ENCODE assay signal across 27 cellular contexts in genomic region chr7:137959987-137960386, GRCh38. TPM values are rescaled to one million over a fixed set of nuclear protein-coding genes. Genes with fewer than 3 reads are reported as not detected.
DNase-seq lines count a peak whose midpoint lies in the region; ATAC-seq, FAIRE-seq and TF ChIP-seq lines count a peak whose summit lies in the region.
"Had no signal": no experiment of that assay in that cellular context is flagged by ENCODE, and none has a peak within 500 bp of the region (broad histone marks: within the 10 kb centered on the region; RNA-seq: fewer than 3 reads in every experiment).

No MANE protein-coding gene starts in this region.

- H3K4me1 ChIP-seq in HepG2 (ENCODE audit: insufficient read depth, low read length) (peaks cover 89% of the 10 kb centered on the region), right lobe of liver (peaks cover 0 to 19% (median 8%) of the 10 kb centered on the region in 4 donors), K562 (replicated peaks in 1 of 2; ENCODE audit: control insufficient read depth in 2 of 2, insufficient read depth in 2 of 2, low read length in 2 of 2) (peaks cover 37 to 71% of the 10 kb centered on the region in 2 experiments), smooth muscle cell (ENCODE audit: low read depth) (peaks cover 16% of the 10 kb centered on the region)
- H3K4me1 ChIP-seq: BLaER1 had no signal

- 100% methylated on average over 1 of the region's 1 CpG for WGBS in HepG2 (ENCODE audit: low lambda C conversion rate)
- WGBS in right lobe of liver (ENCODE audit: insufficient coverage, low coverage, low lambda C conversion rate, missing lambda C conversion rate), result 88% methylated on average over 1 of the region's 1 CpG
- WGBS in K562 (ENCODE audit: insufficient coverage, low coverage, missing lambda C conversion rate), result 100% methylated on average over 1 of the region's 1 CpG
- WGBS in smooth muscle cell (ENCODE audit: low lambda C conversion rate), result 87% methylated on average over 1 of the region's 1 CpG

- FAIRE-seq in HepG2 (lab: Jason Lieb, UNC) (no peak), K562 (lab: Jason Lieb, UNC) (no peak)
- FAIRE-seq: GM12891, GM19239 had no signal

- in situ Hi-C loops in HepG2 (cut with HindIII; ENCODE audit: extremely low pct_ligation_motif_present, low pct_unique_long_range_greater_than_20kb), result no loop called here
- in situ Hi-C loops in K562 (cut with MboI), result loop anchor here (25.0 kb wide), 1 partner anchor 1402 kb away; the partner anchor contains the start of gene LUC7L2

- no peak for TF ChIP-seq POLR2A in HepG2 (IDR thresholded peaks at IDR 0.05; ENCODE audit: insufficient read depth in 1 of 2, low read depth in 2 of 2, low read length in 2 of 2)
- no peak for TF ChIP-seq POLR2A in right lobe of liver (IDR thresholded peaks at IDR 0.05)
- no peak for TF ChIP-seq POLR2A in K562 (conservative IDR thresholded peaks at IDR 0.05)

- H3K9ac ChIP-seq in HepG2 (ENCODE audit: insufficient read depth, low read depth, low read length) (no peak overlapping the region), K562 (ENCODE audit: insufficient read depth in 1 of 2, low read depth in 2 of 2, low read length in 2 of 2) (no peak overlapping the region), smooth muscle cell (ENCODE audit: low read depth) (no peak overlapping the region)
- H3K9ac ChIP-seq: BLaER1 had no signal

- H3K4me3 ChIP-seq in HepG2 (replicated peaks in 1 of 3; ENCODE audit: insufficient read depth in 1 of 3, low read depth in 2 of 3, low read length in 3 of 3) (no peak overlapping the region), right lobe of liver (no peak overlapping the region), K562 (no peak overlapping the region), smooth muscle cell (no peak overlapping the region)
- H3K4me3 ChIP-seq: BLaER1 had no signal

- H3K27me3 ChIP-seq in HepG2 (ENCODE audit: control insufficient read depth in 1 of 2, insufficient read depth in 2 of 2, low read length in 2 of 2) (no peaks in the 10 kb centered on the region), right lobe of liver (no peaks in the 10 kb centered on the region), K562 (ENCODE audit: control insufficient read depth in 2 of 2, insufficient read depth in 2 of 2, low read length in 2 of 2) (no peaks in the 10 kb centered on the region), smooth muscle cell (ENCODE audit: low read depth) (no peaks in the 10 kb centered on the region)
- H3K27me3 ChIP-seq: BLaER1 had no signal

- no peak overlapping the region for H3K4me2 ChIP-seq in HepG2 (ENCODE audit: low read depth, low read length)
- no peak overlapping the region for H3K4me2 ChIP-seq in K562 (ENCODE audit: insufficient read depth, low read length)
- no peak overlapping the region for H3K4me2 ChIP-seq in smooth muscle cell
- H3K4me2 ChIP-seq: BLaER1 had no signal

- H2AFZ ChIP-seq in HepG2 (ENCODE audit: low read length) (no peak overlapping the region), K562 (ENCODE audit: low read depth, low read length) (no peak overlapping the region), smooth muscle cell (ENCODE audit: low read depth) (no peak overlapping the region)

- CTCF ChIA-PET in HepG2 (lab: Yijun Ruan, JAX; ENCODE audit: low intra/inter-chr PET ratio, low total read pairs) (no interaction called here), K562 (lab: Yijun Ruan, JAX; ENCODE audit: low intra/inter-chr PET ratio) (no interaction called here)

- H3K9me1 ChIP-seq in K562 (ENCODE audit: control insufficient read depth, insufficient read depth, low read length), result peaks cover 6% of the 10 kb centered on the region

- H3F3A ChIP-seq in smooth muscle cell (ENCODE audit: low read depth), result peaks cover 9% of the 10 kb centered on the region

- TF ChIP-seq EP300 in HepG2 (IDR thresholded peaks at IDR 0.05; ENCODE audit: low read depth in 2 of 2, low read length in 2 of 2), result no peak
- no peak for TF ChIP-seq EP300 in HepG2 (CRISPR knock-in tag; IDR thresholded peaks at IDR 0.05; ENCODE audit: borderline replicate concordance)
- no peak for TF ChIP-seq EP300 in K562 (IDR thresholded peaks at IDR 0.05; ENCODE audit: low read length)

- no peak for DNase-seq in HepG2 (ENCODE audit: low spot score)
- DNase-seq in right lobe of liver, result no peak
- no peak for DNase-seq in K562 (ENCODE audit: extremely low read depth in 1 of 4, low spot score in 3 of 4)
- no peak for DNase-seq in smooth muscle cell (lab: John Stamatoyannopoulos, UW; ENCODE audit: unreplicated experiment)
- DNase-seq in activated gamma-delta T cell treated with Interleukin-2 at 50 U/mL for 16 hours, result no peak
- DNase-seq in posterior vena cava (ENCODE audit: low spot score), result no peak
- DNase-seq in COR-L47 (lab: John Stamatoyannopoulos, UW), result no peak
- DNase-seq: 8988T; CD4-positive, CD25-positive, alpha-beta regulatory T cell; DMS79; EL; GDM1; NCI-H1092 treated with DMSO at 0.1 percent for 48 hours; NCI-H1436; NCI-H187; NCI-H2081 treated with DMSO at 0.1 percent for 48 hours; NCI-H2171; NCI-H226; NCI-H510A; NCI-H69; SHP77 had no signal

- BruUV-seq in HepG2 (replicated peaks; lab: Mats Ljungman, UMichigan), result no TSS peak
- BruUV-seq in K562 (replicated peaks; lab: Mats Ljungman, UMichigan), result no TSS peak

- TF ChIP-seq RAD21 in HepG2 (CRISPR knock-in tag; IDR thresholded peaks at IDR 0.05) (no peak), K562 (CRISPR knock-in tag; conservative IDR thresholded peaks at IDR 0.05 in 1 of 2, IDR thresholded peaks at IDR 0.05 in 1 of 2) (no peak)

- H3K9me3 ChIP-seq in HepG2 (ENCODE audit: low read length) (no peaks in the 10 kb centered on the region), right lobe of liver (no peaks in the 10 kb centered on the region), K562 (replicated peaks; ENCODE audit: control insufficient read depth, insufficient read depth, low read depth, low read length) (no peaks in the 10 kb centered on the region), smooth muscle cell (replicated peaks; ENCODE audit: low read depth) (no peaks in the 10 kb centered on the region)
- H3K9me3 ChIP-seq: BLaER1 had no signal

- H3K36me3 ChIP-seq in HepG2 (replicated peaks in 1 of 2; ENCODE audit: control insufficient read depth in 1 of 2, insufficient read depth in 2 of 2, low read length in 2 of 2) (peaks cover 24 to 57% of the 10 kb centered on the region in 2 experiments), right lobe of liver (peaks cover 0 to 3% (median 0%) of the 10 kb centered on the region in 4 donors), K562 (ENCODE audit: control insufficient read depth, insufficient read depth, low read length) (peaks cover 21% of the 10 kb centered on the region), smooth muscle cell (ENCODE audit: low read depth) (no peaks in the 10 kb centered on the region)

- H4K20me1 ChIP-seq in HepG2 (ENCODE audit: insufficient read depth, low read length) (no peaks in the 10 kb centered on the region), K562 (replicated peaks; ENCODE audit: control insufficient read depth, insufficient read depth, low read length) (no peaks in the 10 kb centered on the region), smooth muscle cell (ENCODE audit: low read depth) (peaks cover 92% of the 10 kb centered on the region)

- POLR2A ChIA-PET in HepG2 (lab: Yijun Ruan, JAX), result no interaction called here
- POLR2A ChIA-PET in K562 (lab: Yijun Ruan, JAX), result interaction anchor here (0.8 kb wide), 1 partner anchor 41 kb away, joined by 3 read pairs; no protein-coding TSS in a partner anchor

- H3K79me2 ChIP-seq in HepG2 (ENCODE audit: insufficient read depth, low read length), result peaks cover 97% of the 10 kb centered on the region
- H3K79me2 ChIP-seq in K562 (ENCODE audit: control insufficient read depth, insufficient read depth, low read length), result peaks cover 77% of the 10 kb centered on the region
- peaks cover 100% of the 10 kb centered on the region for H3K79me2 ChIP-seq in smooth muscle cell (ENCODE audit: low read depth)

- H3K27ac ChIP-seq in HepG2 (ENCODE audit: extremely low read length, insufficient read depth, low read length), result no peak overlapping the region
- no peak overlapping the region for H3K27ac ChIP-seq in right lobe of liver
- peak overlapping the region; percentile 49; the same call in 1 of the 3 replicates for H3K27ac ChIP-seq in K562 (ENCODE audit: extremely low read depth, low read depth, low read length)
- peak overlapping the region; percentile 3 for H3K27ac ChIP-seq in smooth muscle cell (ENCODE audit: low read depth)
- H3K27ac ChIP-seq: BLaER1, RWPE1 had no signal

- intact Hi-C loops in HepG2 (cut with micrococcal nuclease; ENCODE audit: unreplicated experiment), result no loop called here
- intact Hi-C loops in right lobe of liver (cut with DNase I), result no loop called here
- intact Hi-C loops in K562 (cut with micrococcal nuclease), result no loop called here
- intact Hi-C loops in posterior vena cava (cut with DNase I), result no loop called here

- TF ChIP-seq CTCF in HepG2 (CRISPR knock-in tag; IDR thresholded peaks at IDR 0.05) (no peak), right lobe of liver (IDR thresholded peaks at IDR 0.05) (no peak), K562 (IDR thresholded peaks at IDR 0.05 in 2 of 3, conservative IDR thresholded peaks at IDR 0.05 in 1 of 3; ENCODE audit: insufficient read depth in 2 of 3, low read depth in 1 of 3, low read length in 3 of 3) (no peak), smooth muscle cell (IDR thresholded peaks at IDR 0.05; ENCODE audit: borderline replicate concordance, insufficient read depth, poor library complexity, severe bottlenecking) (no peak)

- ATAC-seq in HepG2, result no peak
- no peak for ATAC-seq in right lobe of liver
- no peak for ATAC-seq in K562
- ATAC-seq: HCT116, Panc1 had no signal

RNA-seq across cellular contexts. Expression of gene CREB3L2, which starts 41.9 kb away (rescaled TPM):
- total RNA-seq in HepG2 (2016; rRNA removed; fragmentation: Illumina TruSeq; extraction: Trizol) (22.1 and 26.6 TPM in 2 replicates), right lobe of liver (10 to 100 TPM; 11.5 to 29.9 (median 18.2) TPM), K562 (2014; rRNA removed) (10.2 and 19.6 TPM in 2 replicates), K562 (2014; rRNA removed; fragmentation: Illumina TruSeq; extraction: Trizol) (13.8 and 15.2 TPM in 2 replicates), K562 (2015; rRNA removed; fragmentation: Illumina TruSeq; extraction: Trizol) (16.0 and 17.5 TPM in 2 replicates), K562 (2021) (44.7 and 45.6 TPM in 2 replicates), smooth muscle cell (46.4 and 69.1 TPM in 2 replicates), posterior vena cava (100 to 1,000 TPM; 106 to 129 TPM)
- total RNA-seq in HepG2 (2016; cell fraction: cytosol; rRNA removed; fragmentation: Illumina TruSeq; extraction: Trizol; ENCODE audit: low read depth), result 6.5 and 8.8 TPM in 2 replicates
- 21.4 and 26.4 TPM in 2 replicates for total RNA-seq in HepG2 (2016; cell fraction: insoluble cytoplasmic fraction; rRNA removed; fragmentation: Illumina TruSeq; extraction: Trizol)
- 14.1 and 14.5 TPM in 2 replicates for total RNA-seq in HepG2 (2016; cell fraction: membrane; rRNA removed; fragmentation: Illumina TruSeq; extraction: Trizol)
- 53.5 and 54.7 TPM in 2 replicates for total RNA-seq in HepG2 (2016; cell fraction: nucleus; rRNA removed; fragmentation: Illumina TruSeq; extraction: Trizol)
- polyA plus RNA-seq in HepG2 (2011; rRNA removed) (39.0 and 41.1 TPM in 2 replicates), K562 (2011; rRNA removed) (17.1 and 37.9 TPM in 2 replicates), K562 (2014; fragmentation: Illumina TruSeq; extraction: Trizol) (26.9 and 27.4 TPM in 2 replicates), K562 (2014; fragmentation: Nextera tagmentation; extraction: Ambion mirVana) (1 to 10 TPM; 7.1 to 8.8 TPM), K562 (2014; rRNA removed) (15.8 and 18.7 TPM in 2 replicates), smooth muscle cell (27.4 and 37.6 TPM in 2 replicates)
- polyA plus RNA-seq in HepG2 (2011; cell fraction: cytosol; rRNA removed), result 26.0 and 30.9 TPM in 2 replicates
- 36.5 and 47.2 TPM in 2 replicates for polyA plus RNA-seq in HepG2 (2011; cell fraction: nucleus; rRNA removed)
- 22.8 and 35.4 TPM in 2 replicates for polyA plus RNA-seq in HepG2 (2012)
- 2.4 and 2.7 TPM in 2 replicates for polyA plus RNA-seq in HepG2 (2016; cell fraction: cytosol; fragmentation: Illumina TruSeq; extraction: Trizol; ENCODE audit: low read depth)
- polyA plus RNA-seq in HepG2 (2016; cell fraction: insoluble cytoplasmic fraction; fragmentation: Illumina TruSeq; extraction: Trizol; ENCODE audit: low read depth), result 31.2 and 35.1 TPM in 2 replicates
- polyA plus RNA-seq in HepG2 (2016; cell fraction: membrane; fragmentation: Illumina TruSeq; extraction: Trizol; ENCODE audit: low read depth), result 5.9 and 6.4 TPM in 2 replicates
- 43.3 and 43.6 TPM in 2 replicates for polyA plus RNA-seq in HepG2 (2016; cell fraction: nucleus; fragmentation: Illumina TruSeq; extraction: Trizol; ENCODE audit: insufficient read depth, low read depth)
- polyA minus RNA-seq in HepG2 (2011; rRNA and poly(A)+ RNA removed; ENCODE audit: low replicate concordance), result 32.8 and 173 TPM in 2 replicates
- polyA minus RNA-seq in HepG2 (2011; cell fraction: cytosol; rRNA and poly(A)+ RNA removed), result 58.1 and 61.3 TPM in 2 replicates
- 95.2 and 100 TPM in 2 replicates for polyA minus RNA-seq in HepG2 (2011; cell fraction: nucleus; rRNA and poly(A)+ RNA removed)
- total RNA-seq in K562 (2011; cell fraction: chromatin; rRNA removed; ENCODE audit: low replicate concordance), result 58.2 and 65.5 TPM in 2 replicates
- 39.9 and 41.2 TPM in 2 replicates for total RNA-seq in K562 (2011; cell fraction: nucleolus; rRNA removed)
- 52.9 and 82.7 TPM in 2 replicates for total RNA-seq in K562 (2011; cell fraction: nucleoplasm; rRNA removed)
- polyA plus RNA-seq in K562 (2011; cell fraction: cytosol; rRNA removed), result 15.4 and 27.7 TPM in 2 replicates
- polyA plus RNA-seq in K562 (2011; cell fraction: nucleus; rRNA removed), result 24.4 and 31.2 TPM in 2 replicates
- polyA plus RNA-seq in K562 (2012), result 20.5 and 29.6 TPM in 2 replicates
- 30.2 and 46.2 TPM in 2 replicates for polyA minus RNA-seq in K562 (2011; rRNA and poly(A)+ RNA removed)
- polyA minus RNA-seq in K562 (2011; cell fraction: cytosol; rRNA and poly(A)+ RNA removed), result 19.4 and 34.7 TPM in 2 replicates
- 24.1 and 55.8 TPM in 2 replicates for polyA minus RNA-seq in K562 (2011; cell fraction: nucleus; rRNA and poly(A)+ RNA removed)

Comparison
In these comparisons a context has a peak if more than half of its experiments do, and no peak if none do; other contexts are left out.
1. H3K27ac ChIP-seq: peak in K562 (single experiment) and smooth muscle cell (single experiment); none in HepG2 (single experiment) and right lobe of liver (0 of 3).
2. Of the 241 proteins assayed by ChIP-seq in both HepG2 and K562: peak only in HepG2: none; only in K562: ADNP and KDM1A; in both: none; in neither: 239.